In genomic region chr14:24700511-24700910, GRCh38 we compare ENCODE assay signal across 25 cellular contexts.
DNase-seq lines count a peak whose midpoint lies in the region; ATAC-seq, FAIRE-seq and TF ChIP-seq lines count a peak whose summit lies in the region.
"Had no signal": no experiment of that assay in that cellular context is flagged by ENCODE, and none has a peak within 500 bp of the region (broad histone marks: within the 10 kb centered on the region; RNA-seq: fewer than 3 reads in every experiment).

No MANE protein-coding gene starts in this region.

- intact Hi-C loops in CD14-positive monocyte (cut with micrococcal nuclease) (no loop called here), GM12878 (cut with micrococcal nuclease; ENCODE audit: unreplicated experiment) (no loop called here), Right ventricle myocardium inferior (cut with DNase I) (no loop called here)

- in situ Hi-C loops in GM12878 (cut with MboI), result no loop called here

- H3K27ac ChIP-seq in GM12878 (ENCODE audit: control insufficient read depth, insufficient read depth), result no peak overlapping the region
- H3K27ac ChIP-seq: PC-9, SJCRH30 had no signal

- H3K4me1 Mint-ChIP-seq in CD14-positive monocyte, result peaks cover 37% of the 10 kb centered on the region
- H3K4me1 Mint-ChIP-seq in activated T-cell treated with anti-CD3 and anti-CD28 coated beads, Interleukin-2, amount 50 U/mL, for 24 hours (ENCODE audit: low read depth), result peaks cover 15% of the 10 kb centered on the region
- no peaks in the 10 kb centered on the region for H3K4me1 Mint-ChIP-seq in chondrocyte (ENCODE audit: low read depth)
- H3K4me1 Mint-ChIP-seq: GM23338 had no signal

- H3K9ac ChIP-seq in GM12878 (ENCODE audit: control insufficient read depth, insufficient read depth, low read length), result no peak overlapping the region

- H3K36me3 ChIP-seq in GM12878 (ENCODE audit: control insufficient read depth in 2 of 2, insufficient read depth in 2 of 2, low read length in 1 of 2), result no peaks in the 10 kb centered on the region
- H3K36me3 ChIP-seq: SJCRH30 had no signal

- H4K20me1 ChIP-seq in GM12878 (ENCODE audit: control insufficient read depth, insufficient read depth), result no peaks in the 10 kb centered on the region

- RAD21 ChIA-PET in GM12878 (lab: Charles Lee; ENCODE audit: unreplicated experiment), result interaction anchor here (1.4 to 1.9 kb wide), 3 partner anchors 9 to 432 kb away, joined by 3 to 17 read pairs (median 4); no protein-coding TSS in a partner anchor

- H3K36me3 Mint-ChIP-seq in CD14-positive monocyte (no peaks in the 10 kb centered on the region), chondrocyte (ENCODE audit: low read depth) (no peaks in the 10 kb centered on the region)
- H3K36me3 Mint-ChIP-seq in activated T-cell treated with anti-CD3 and anti-CD28 coated beads, Interleukin-2, amount 50 U/mL, for 24 hours (ENCODE audit: low read depth), result no peaks in the 10 kb centered on the region
- H3K36me3 Mint-ChIP-seq: CD4-positive, CD25-positive, alpha-beta regulatory T cell had no signal

- peak; percentile 28 for FAIRE-seq in GM12891 (lab: Jason Lieb, UNC)
- FAIRE-seq in GM12878 (lab: Jason Lieb, UNC), result no peak
- FAIRE-seq: K562 had no signal

- no peak for TF ChIP-seq EP300 in GM12878 (IDR thresholded peaks at IDR 0.05; ENCODE audit: borderline replicate concordance in 1 of 2, control insufficient read depth in 1 of 2, low read depth in 2 of 2, low read length in 2 of 2)

- SMC1A ChIA-PET in GM12878 (lab: Charles Lee; ENCODE audit: uncharacterized antibody, unreplicated experiment), result interaction anchor here (1.1 to 3.0 kb wide), 4 partner anchors 10 to 432 kb away, joined by 4 to 27 read pairs (median 5); no protein-coding TSS in a partner anchor

- no peak for TF ChIP-seq CTCF in CD14-positive monocyte (IDR thresholded peaks at IDR 0.05)
- TF ChIP-seq CTCF in GM12878 (IDR thresholded peaks at IDR 0.05 in 2 of 3, conservative IDR thresholded peaks at IDR 0.05 in 1 of 3; ENCODE audit: control insufficient read depth in 2 of 3, extremely low read depth in 1 of 3, insufficient read depth in 1 of 3, low read depth in 3 of 3, low read length in 3 of 3), result no peak
- TF ChIP-seq CTCF in chondrocyte (IDR thresholded peaks at IDR 0.05), result no peak

- TF ChIP-seq POLR2A in GM12891 (IDR thresholded peaks at IDR 0.05; ENCODE audit: low read depth, low read length), result no peak
- no peak for TF ChIP-seq POLR2A in GM12878 (IDR thresholded peaks at IDR 0.05; ENCODE audit: low read depth, low read length)

- H3K9me3 Mint-ChIP-seq in CD14-positive monocyte, result no peaks in the 10 kb centered on the region
- no peaks in the 10 kb centered on the region for H3K9me3 Mint-ChIP-seq in activated T-cell treated with anti-CD3 and anti-CD28 coated beads, Interleukin-2, amount 50 U/mL, for 24 hours
- H3K9me3 Mint-ChIP-seq in chondrocyte (ENCODE audit: low read depth), result no peaks in the 10 kb centered on the region
- H3K9me3 Mint-ChIP-seq: CD4-positive, CD25-positive, alpha-beta regulatory T cell; GM23338; T-helper 1 cell treated with Interleukin-12 subunit alpha and Interleukin-12 subunit beta and Interleukin-4 antibody, amounts not matched to agents 30 μg/mL and 1 μg/mL, for 36 hours had no signal

- CTCF ChIA-PET in GM12878 (lab: Yijun Ruan, JAX), result interaction anchor here (0.7 to 3.2 kb wide), 2 partner anchors 10 to 11 kb away, joined by 5 to 47 read pairs; no protein-coding TSS in a partner anchor

- H3K4me3 Mint-ChIP-seq in CD14-positive monocyte (no peak overlapping the region), chondrocyte (ENCODE audit: unreplicated experiment) (no peak overlapping the region)
- H3K4me3 Mint-ChIP-seq in activated T-cell treated with anti-CD3 and anti-CD28 coated beads, Interleukin-2, amount 50 U/mL, for 24 hours, result no peak overlapping the region
- H3K4me3 Mint-ChIP-seq: CD4-positive, CD25-positive, alpha-beta regulatory T cell; GM23338; T-helper 1 cell treated with Interleukin-12 subunit alpha and Interleukin-12 subunit beta and Interleukin-4 antibody, amounts not matched to agents 30 μg/mL and 1 μg/mL, for 36 hours had no signal

- no TSS peak for BruUV-seq in GM12878 (replicated peaks; lab: Mats Ljungman, UMichigan)

- H3K27me3 Mint-ChIP-seq in CD14-positive monocyte (ENCODE audit: low read depth in 3 of 3) (no peaks in the 10 kb centered on the region), chondrocyte (ENCODE audit: low read depth) (peaks cover 7% of the 10 kb centered on the region)
- no peaks in the 10 kb centered on the region for H3K27me3 Mint-ChIP-seq in activated T-cell treated with anti-CD3 and anti-CD28 coated beads, Interleukin-2, amount 50 U/mL, for 24 hours

- H3K27me3 ChIP-seq in GM12878 (replicated peaks in 1 of 2; ENCODE audit: control insufficient read depth in 2 of 2, insufficient read depth in 2 of 2, low read length in 1 of 2), result no peaks in the 10 kb centered on the region
- H3K27me3 ChIP-seq: SJCRH30 had no signal

- H3K4me3 ChIP-seq in GM12878, result no peak overlapping the region
- H3K4me3 ChIP-seq: GM23338, K562, PC-9, SJCRH30 had no signal

- peaks cover 20% of the 10 kb centered on the region for H3K4me1 ChIP-seq in GM12878 (ENCODE audit: control insufficient read depth, insufficient read depth, low read length)
- H3K4me1 ChIP-seq: SJCRH30 had no signal

- no peak overlapping the region for H2AFZ ChIP-seq in GM12878 (ENCODE audit: control insufficient read depth, low read depth, low read length)
- H2AFZ ChIP-seq: GM23338, PC-9 had no signal

- peak overlapping the region in 4 of 7 donors; percentile 11 to 48 (median 18) for H3K27ac Mint-ChIP-seq in CD14-positive monocyte
- no peak overlapping the region for H3K27ac Mint-ChIP-seq in activated T-cell treated with anti-CD3 and anti-CD28 coated beads, Interleukin-2, amount 50 U/mL, for 24 hours
- no peak overlapping the region for H3K27ac Mint-ChIP-seq in chondrocyte (ENCODE audit: unreplicated experiment)
- H3K27ac Mint-ChIP-seq: CD4-positive, CD25-positive, alpha-beta regulatory T cell; GM23338; T-helper 1 cell treated with Interleukin-12 subunit alpha and Interleukin-12 subunit beta and Interleukin-4 antibody, amounts not matched to agents 30 μg/mL and 1 μg/mL, for 36 hours had no signal

- no peaks in the 10 kb centered on the region for H3K9me3 ChIP-seq in GM12878 (replicated peaks; ENCODE audit: control insufficient read depth, insufficient read depth, low read length)
- H3K9me3 ChIP-seq: SJCRH30 had no signal

- WGBS in GM12878 (ENCODE audit: insufficient coverage, insufficient replicate concordance, low lambda C conversion rate, missing lambda C conversion rate), result 0% methylated on average over 1 of the region's 1 CpG

- ATAC-seq in GM12878, result peak; percentile 68
- no peak for ATAC-seq in Right ventricle myocardium inferior
- ATAC-seq: HCT116 had no signal

- no peak overlapping the region; the same call in 1 of the 2 replicates for H3K4me2 ChIP-seq in GM12878 (ENCODE audit: control insufficient read depth, insufficient read depth)
- H3K4me2 ChIP-seq: GM23338, PC-9 had no signal

- POLR2A ChIA-PET in GM12878 (lab: Charles Lee), result interaction anchor here (1.4 kb wide), 1 partner anchor 9 kb away, joined by 5 read pairs; no protein-coding TSS in a partner anchor

- no peaks in the 10 kb centered on the region for H3K79me2 ChIP-seq in GM12878 (ENCODE audit: control insufficient read depth, insufficient read depth, low read length)

- DNase-seq in CD14-positive monocyte (ENCODE audit: low spot score), result no peak
- no peak for DNase-seq in GM12891 (ENCODE audit: insufficient read length, low spot score)
- DNase-seq in MV-4-11 (lab: John Stamatoyannopoulos, UW), result peak; percentile 58
- DNase-seq in GM12878 (ENCODE audit: low read depth, low spot score), result no peak
- no peak for DNase-seq in Right ventricle myocardium inferior (ENCODE audit: missing footprints)
- no peak for DNase-seq in activated T-cell treated with anti-CD3 and anti-CD28 coated beads, Interleukin-2, amount 50 U/mL, for 24 hours
- no peak for DNase-seq in chondrocyte (ENCODE audit: low spot score)
- DNase-seq: ACHN; COR-L47; DMS153; GDM1; NCI-H1092 treated with DMSO at 0.1 percent for 48 hours; NCI-H146; NCI-H2029 treated with DMSO at 0.1 percent for 48 hours; NCI-H2171; NCI-H446; NCI-H69; NK-92 treated with Interleukin-12 subunit alpha and Interleukin-12 subunit beta, amount 100 ng/mL, for 24 hours; PC-9; SJCRH30 had no signal

- TF ChIP-seq RAD21 in GM12878 (IDR thresholded peaks at IDR 0.05; ENCODE audit: insufficient read depth, low read depth, low read length), result no peak

TF ChIP-seq in GM12891, 5 proteins besides CTCF, POLR2A, EP300 and RAD21:
- TF ChIP-seq POLR2AphosphoS5 (IDR thresholded peaks at IDR 0.05; ENCODE audit: low read depth, low read length) (no peak), SPI1 (IDR thresholded peaks at IDR 0.05; ENCODE audit: low read depth, low read length) (peak; percentile 84), PAX5 (IDR thresholded peaks at IDR 0.05; ENCODE audit: insufficient read depth, low read length, severe bottlenecking) (no peak), TAF1 (IDR thresholded peaks at IDR 0.05; ENCODE audit: low read depth, low read length) (no peak), POU2F2 (IDR thresholded peaks at IDR 0.05; ENCODE audit: low read depth, low read length) (no peak)

TF ChIP-seq in GM12878, 131 proteins besides CTCF, POLR2A, EP300 and RAD21 (continues in another document):
- TF ChIP-seq IKZF2 (IDR thresholded peaks at IDR 0.05), result 0 out of 4 replicates have a peak, but pooled peaks of 1 of the 2 experiments have one; percentile 9
- no peak for TF ChIP-seq HDAC6 (IDR thresholded peaks at IDR 0.05; ENCODE audit: unreplicated experiment)
- no peak for TF ChIP-seq BMI1 (IDR thresholded peaks at IDR 0.05; ENCODE audit: borderline replicate concordance)
- no peak for TF ChIP-seq PBX3 (IDR thresholded peaks at IDR 0.05; ENCODE audit: insufficient replicate concordance, low read depth, low read length)
- no peak for TF ChIP-seq PKNOX1 (IDR thresholded peaks at IDR 0.05)
- TF ChIP-seq SIN3A (IDR thresholded peaks at IDR 0.05; ENCODE audit: low read depth, low read length), result no peak

Comparison
In these comparisons a context has a peak if more than half of its experiments do, and no peak if none do; other contexts are left out.
1. H3K27ac Mint-ChIP-seq: peak in CD14-positive monocyte (4 of 7); none in activated T-cell treated with anti-CD3 and anti-CD28 coated beads, Interleukin-2, amount 50 U/mL, for 24 hours (single experiment) and chondrocyte (single experiment).